Comparison of ENCODE assay signal across 11 cellular contexts in genomic region chr7:138170959-138171703, GRCh38.
DNase-seq lines count a peak whose midpoint lies in the region; ATAC-seq and TF ChIP-seq lines count a peak whose summit lies in the region.
"Had no signal": no experiment of that assay in that cellular context is flagged by ENCODE, and none has a peak within 500 bp of the region (broad histone marks: within the 10 kb centered on the region; RNA-seq: fewer than 3 reads in every experiment).

No MANE protein-coding gene starts in this region.

- ATAC-seq in GM18519 (IDR thresholded peaks at IDR 0.05; ENCODE audit: low FRiP score, unreplicated experiment) (peak; percentile 95), GM21528 (IDR thresholded peaks at IDR 0.05; ENCODE audit: low FRiP score, unreplicated experiment) (peak; percentile 99), HG03280 (IDR thresholded peaks at IDR 0.05; ENCODE audit: unreplicated experiment) (peak; percentile 88), SK-N-SH treated with all-trans-retinoic acid at 6 μM for 48 hours (no peak)

- WGBS in endodermal cell (ENCODE audit: insufficient coverage in 1 of 2, insufficient read length in 1 of 2), 2 experiments, result 86 to 91% methylated on average over 7 of the region's 7 CpGs

- peaks cover 13% of the 10 kb centered on the region for H3K4me1 ChIP-seq in endodermal cell (ENCODE audit: control insufficient read depth, insufficient read depth, low read length)

- DNase-seq in endodermal cell (no peak), posterior cingulate gyrus (no peak)
- no peak for DNase-seq in stimulated activated CD4-positive, alpha-beta T cell treated with anti-CD3 and anti-CD28 coated beads, Interleukin-15, amount 100 ng/mL, for 24 hours
- no peak for DNase-seq in effector CD8-positive, alpha-beta T cell (lab: John Stamatoyannopoulos, UW)
- DNase-seq: activated CD4-positive, alpha-beta T cell treated with anti-CD3 and anti-CD28 coated beads for 1 hour; NCI-H2171 treated with DMSO at 0.1 percent for 48 hours had no signal

- no peak overlapping the region for H3K4me3 Mint-ChIP-seq in endodermal cell
- H3K4me3 Mint-ChIP-seq: dendritic cell treated with granulocyte-macrophage colony-stimulating factor and Interleukin-4, amounts not matched to agents 40 ng/mL and 50 ng/mL, for 4 days had no signal

- peak overlapping the region; percentile 67 for H3K4me3 ChIP-seq in endodermal cell (ENCODE audit: low read length)

- H3K9ac ChIP-seq in endodermal cell (ENCODE audit: extremely low read depth, low read length, poor library complexity, severe bottlenecking), result no peak overlapping the region

- H3K36me3 ChIP-seq in endodermal cell (ENCODE audit: control insufficient read depth, insufficient read depth, low read length), result no peaks in the 10 kb centered on the region

- H3K27ac Mint-ChIP-seq in endodermal cell, result peak overlapping the region; percentile 90
- H3K27ac Mint-ChIP-seq: dendritic cell treated with granulocyte-macrophage colony-stimulating factor and Interleukin-4, amounts not matched to agents 40 ng/mL and 50 ng/mL, for 4 days had no signal

- intact Hi-C loops in posterior cingulate gyrus (cut with DNase I), result no loop called here

- H3K27ac ChIP-seq in endodermal cell (ENCODE audit: low read depth, low read length), result peak overlapping the region; percentile 93

- H3K27me3 Mint-ChIP-seq in endodermal cell (ENCODE audit: insufficient read depth), result no peaks in the 10 kb centered on the region
- H3K27me3 Mint-ChIP-seq: dendritic cell treated with granulocyte-macrophage colony-stimulating factor and Interleukin-4, amounts not matched to agents 40 ng/mL and 50 ng/mL, for 4 days had no signal

- peaks cover 23% of the 10 kb centered on the region for H3K36me3 Mint-ChIP-seq in endodermal cell (ENCODE audit: low read depth)

- peaks cover 61% of the 10 kb centered on the region for H3K9me3 ChIP-seq in endodermal cell (ENCODE audit: control insufficient read depth, low read length)

- H3K9me3 Mint-ChIP-seq in endodermal cell, result peaks cover 63% of the 10 kb centered on the region

- H3K27me3 ChIP-seq in endodermal cell (ENCODE audit: control insufficient read depth, insufficient read depth, low read length, poor library complexity, severe bottlenecking), result no peaks in the 10 kb centered on the region

- no peak for TF ChIP-seq CTCF in endodermal cell (conservative IDR thresholded peaks at IDR 0.05)

- peaks cover 34% of the 10 kb centered on the region for H3K4me1 Mint-ChIP-seq in endodermal cell

TF ChIP-seq in SK-N-SH treated with all-trans-retinoic acid at 6 μM for 48 hours, 23 proteins besides CTCF, POLR2A, EP300 and RAD21:
- TF ChIP-seq ESRRG (CRISPR knock-in tag; IDR thresholded peaks at IDR 0.05), result no peak
- no peak for TF ChIP-seq ZC3H10 (CRISPR knock-in tag; IDR thresholded peaks at IDR 0.05)
- TF ChIP-seq CREB5 (CRISPR knock-in tag; IDR thresholded peaks at IDR 0.05; ENCODE audit: low read depth), result no peak
- TF ChIP-seq TSHZ2 (CRISPR knock-in tag; IDR thresholded peaks at IDR 0.05), result no peak
- TF ChIP-seq ZFP3 (CRISPR knock-in tag; IDR thresholded peaks at IDR 0.05), result no peak
- TF ChIP-seq CSRNP3 (CRISPR knock-in tag; IDR thresholded peaks at IDR 0.05), result no peak
- no peak for TF ChIP-seq ZFP30 (CRISPR knock-in tag; IDR thresholded peaks at IDR 0.05)
- no peak for TF ChIP-seq OSR1 (CRISPR knock-in tag; IDR thresholded peaks at IDR 0.05)
- no peak for TF ChIP-seq ISL1 (CRISPR knock-in tag; IDR thresholded peaks at IDR 0.05)
